ENCODE assay signal across 23 cellular contexts in genomic region chr14:86364634-86365033, GRCh38.
"Had no signal": no experiment of that assay in that cellular context is flagged by ENCODE, and none has a peak within 500 bp of the region (broad histone marks: within the 10 kb centered on the region; RNA-seq: fewer than 3 reads in every experiment).

No MANE protein-coding gene starts in this region.

- H3K27ac ChIP-seq: colonic mucosa, coronary artery, dorsolateral prefrontal cortex, epithelial cell of prostate, esophagus muscularis mucosa, esophagus squamous epithelium, foreskin keratinocyte, gastrocnemius medialis, gastroesophageal sphincter, heart left ventricle had no signal

- H3K9me3 ChIP-seq: colonic mucosa, esophagus muscularis mucosa, esophagus squamous epithelium, gastrocnemius medialis, gastroesophageal sphincter, heart left ventricle had no signal

- DNase-seq: colonic mucosa; cortex of kidney; dermis blood vessel endothelial cell; dorsolateral prefrontal cortex; effector CD4-positive, alpha-beta T cell; effector CD8-positive, alpha-beta T cell; effector memory CD4-positive, alpha-beta T cell; effector memory CD8-positive, alpha-beta T cell; endodermal cell; erythroblast; esophagus squamous epithelium; foreskin fibroblast; foreskin keratinocyte; foreskin melanocyte; gastrocnemius medialis; glutamatergic neuron; head of caudate nucleus; heart left ventricle had no signal

- H3K4me3 ChIP-seq: colonic mucosa, coronary artery, dorsolateral prefrontal cortex, esophagus muscularis mucosa, esophagus squamous epithelium, gastrocnemius medialis, gastroesophageal sphincter, heart left ventricle had no signal

- H3K27me3 ChIP-seq: colonic mucosa, esophagus muscularis mucosa, esophagus squamous epithelium, foreskin keratinocyte, gastrocnemius medialis, gastroesophageal sphincter, heart left ventricle had no signal

- ATAC-seq: effector memory CD8-positive, alpha-beta T cell; esophagus mucosa; foreskin keratinocyte; gastrocnemius medialis; gastroesophageal sphincter; heart left ventricle had no signal

- H3K4me1 ChIP-seq: colonic mucosa, esophagus muscularis mucosa, esophagus squamous epithelium, foreskin keratinocyte, gastrocnemius medialis, gastroesophageal sphincter, heart left ventricle had no signal

- H3K36me3 ChIP-seq: colonic mucosa, esophagus muscularis mucosa, esophagus squamous epithelium, gastrocnemius medialis, gastroesophageal sphincter, heart left ventricle had no signal
